ENCODE assay signal across 17 cellular contexts in the genomic region with DNA sequence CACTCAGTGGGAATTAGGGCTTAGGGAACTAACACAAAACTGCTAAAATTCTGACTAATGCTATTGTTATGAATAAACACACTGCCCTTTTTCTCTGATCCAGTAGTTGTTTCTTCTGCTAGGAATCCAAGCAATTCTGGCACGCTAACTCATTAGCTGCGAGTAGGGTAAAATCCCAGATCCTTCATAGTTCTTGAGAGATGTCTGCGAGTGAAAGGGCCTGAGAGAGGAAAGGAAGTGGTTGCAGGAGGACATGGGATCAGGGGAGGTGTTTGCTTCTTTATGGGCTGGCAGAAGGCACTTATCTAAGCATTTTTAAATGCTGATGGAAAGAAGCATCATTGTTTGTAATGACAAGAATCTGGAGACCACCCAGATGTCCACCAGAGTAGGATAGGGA. TPM values are rescaled to one million over a fixed set of nuclear protein-coding genes. Genes with fewer than 3 reads are reported as not detected.
A peak's percentile ranks its signal among the peaks of the same experiment; 100 is the strongest.
DNase-seq lines count a peak whose midpoint lies in the region; ATAC-seq and TF ChIP-seq lines count a peak whose summit lies in the region.
"Had no signal": no experiment of that assay in that cellular context is flagged by ENCODE, and none has a peak within 500 bp of the region (broad histone marks: within the 10 kb centered on the region; RNA-seq: fewer than 3 reads in every experiment).

No MANE protein-coding gene starts in this region.

- H3K4me1 Mint-ChIP-seq in HFFc6 (ENCODE audit: low read depth) = peaks cover 7% of the 10 kb centered on the region
- H3K4me1 Mint-ChIP-seq: CD4-positive, alpha-beta memory T cell had no signal

- TF ChIP-seq CTCF in HFFc6 (IDR thresholded peaks at IDR 0.05) = no peak

- H3K4me3 Mint-ChIP-seq in HFFc6 = no peak overlapping the region
- H3K4me3 Mint-ChIP-seq: CD4-positive, alpha-beta memory T cell had no signal

- intact Hi-C loops in Right ventricle myocardium inferior (cut with DNase I) = no loop called here

- H3K9me3 Mint-ChIP-seq in HFFc6 = no peaks in the 10 kb centered on the region

- peaks cover 17% of the 10 kb centered on the region for H3K27me3 Mint-ChIP-seq in HFFc6 (ENCODE audit: insufficient read depth)

- no peaks in the 10 kb centered on the region for H3K36me3 Mint-ChIP-seq in HFFc6 (ENCODE audit: low read depth)
- H3K36me3 Mint-ChIP-seq: CD4-positive, alpha-beta memory T cell had no signal

- DNase-seq in A172 (ENCODE audit: low spot score) (peak; percentile 4), HFFc6 (peak; percentile 24), astrocyte of the hippocampus (ENCODE audit: low read depth, low spot score) (peak; percentile 54), kidney glomerular epithelial cell (lab: John Stamatoyannopoulos, UW) (peak; percentile 0), Right ventricle myocardium inferior (ENCODE audit: missing footprints) (no peak), AG20443 (ENCODE audit: low spot score) (no peak), midbrain (lab: John Stamatoyannopoulos, UW) (no peak)
- DNase-seq: CD4-positive, alpha-beta memory T cell; NCI-H1105; NCI-H1694; NCI-H2081 treated with DMSO at 0.1 percent for 48 hours; NCI-H510A treated with DMSO at 0.1 percent for 48 hours; NCI-H774; Right ventricle myocardium superior had no signal

- ATAC-seq in Right ventricle myocardium inferior (no peak), HG02885 (IDR thresholded peaks at IDR 0.05; ENCODE audit: poor library complexity, unreplicated experiment) (no peak)

- no peak overlapping the region for H3K27ac Mint-ChIP-seq in HFFc6
- H3K27ac Mint-ChIP-seq: CD4-positive, alpha-beta memory T cell had no signal

RNA-seq across cellular contexts. Expression of a gene that starts 9.4 kb away (rescaled TPM):
- total RNA-seq in A172 (2014; rRNA removed; shearing (Covaris generic)) = not detected in 2 replicates
- not detected for total RNA-seq in HFFc6 (2021; fragmentation: NEBNext Ultra II Directional; extraction: Animal tissue kit (Norgen Biotek cat#: 25700))
- total RNA-seq in Right ventricle myocardium inferior = not detected
- total RNA-seq: CD4-positive, alpha-beta memory T cell; LHCN-M2; OCI-LY7; Right ventricle myocardium superior had no signal

RNA-seq across cellular contexts. Expression of a gene that starts 14.3 kb away (rescaled TPM):
- total RNA-seq in A172 (2014; rRNA removed; shearing (Covaris generic)) = 42.3 and 50.3 TPM in 2 replicates
- 10 to 100 TPM; 52.6 to 61.2 (median 59.1) TPM for total RNA-seq in HFFc6 (2021; fragmentation: NEBNext Ultra II Directional; extraction: Animal tissue kit (Norgen Biotek cat#: 25700))
- total RNA-seq in Right ventricle myocardium inferior = 50.1 TPM

Comparison
In these comparisons a context has a peak if more than half of its experiments do, and no peak if none do; other contexts are left out.
1. DNase-seq: peak in A172 (single experiment), HFFc6 (single experiment), astrocyte of the hippocampus (single experiment) and kidney glomerular epithelial cell (single experiment); none in Right ventricle myocardium inferior (single experiment), AG20443 (single experiment) and midbrain (single experiment).